1 cellular context compared by ENCODE assay signal in genomic region chr5:6632931-6633468, GRCh38.
TF ChIP-seq lines count a peak whose summit lies in the region.

TSS of gene NSUN2 (minus strand) at chr5:6633044. CDS start at chr5:6632979, 65 bp downstream.
A gene with protein sequence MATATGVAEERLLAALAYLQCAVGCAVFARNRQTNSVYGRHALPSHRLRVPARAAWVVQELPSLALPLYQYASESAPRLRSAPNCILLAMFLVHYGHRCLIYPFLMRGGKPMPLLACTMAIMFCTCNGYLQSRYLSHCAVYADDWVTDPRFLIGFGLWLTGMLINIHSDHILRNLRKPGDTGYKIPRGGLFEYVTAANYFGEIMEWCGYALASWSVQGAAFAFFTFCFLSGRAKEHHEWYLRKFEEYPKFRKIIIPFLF (plus strand): TSS chr5:6633440. CDS start chr5:6633577, 137 bp downstream.

TF ChIP-seq in HEK293, 187 proteins besides CTCF, POLR2A, EP300 and RAD21 (continued from another document and continues in another):
- TF ChIP-seq, protein P1, sequence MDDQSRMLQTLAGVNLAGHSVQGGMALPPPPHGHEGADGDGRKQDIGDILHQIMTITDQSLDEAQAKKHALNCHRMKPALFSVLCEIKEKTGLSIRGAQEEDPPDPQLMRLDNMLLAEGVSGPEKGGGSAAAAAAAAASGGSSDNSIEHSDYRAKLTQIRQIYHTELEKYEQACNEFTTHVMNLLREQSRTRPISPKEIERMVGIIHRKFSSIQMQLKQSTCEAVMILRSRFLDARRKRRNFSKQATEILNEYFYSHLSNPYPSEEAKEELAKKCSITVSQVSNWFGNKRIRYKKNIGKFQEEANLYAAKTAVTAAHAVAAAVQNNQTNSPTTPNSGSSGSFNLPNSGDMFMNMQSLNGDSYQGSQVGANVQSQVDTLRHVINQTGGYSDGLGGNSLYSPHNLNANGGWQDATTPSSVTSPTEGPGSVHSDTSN (CRISPR knock-in tag; IDR thresholded peaks at IDR 0.05), result 0 out of 2 replicates have a peak, but pooled peaks have one; percentile 66
- TF ChIP-seq ZNF548 (tag by site-specific recombination; IDR thresholded peaks at IDR 0.05) (no peak), ZFP37 (tag by site-specific recombination; IDR thresholded peaks at IDR 0.05) (no peak), ZNF2 (tag by site-specific recombination; IDR thresholded peaks at IDR 0.05) (0 out of 2 replicates have a peak, but pooled peaks have one; percentile 22), GLIS2 (tag by site-specific recombination; IDR thresholded peaks at IDR 0.05) (peak; percentile 46), ZNF138 (tag by site-specific recombination; IDR thresholded peaks at IDR 0.05; ENCODE audit: borderline replicate concordance) (no peak), ZNF76 (tag by site-specific recombination; IDR thresholded peaks at IDR 0.05; ENCODE audit: borderline replicate concordance, low read depth) (peak; percentile 67; the same call in 1 of the 2 replicates), YY2 (tag by site-specific recombination; IDR thresholded peaks at IDR 0.05) (peak; percentile 50; the same call in 1 of the 2 replicates), GLIS1 (tag by site-specific recombination; IDR thresholded peaks at IDR 0.05) (peak; percentile 77), ZNF335 (tag by site-specific recombination; conservative IDR thresholded peaks at IDR 0.05) (peak; percentile 100), ZNF544 (tag by site-specific recombination; IDR thresholded peaks at IDR 0.05) (no peak), ZNF221 (tag by site-specific recombination; IDR thresholded peaks at IDR 0.05; ENCODE audit: borderline replicate concordance) (0 out of 2 replicates have a peak, but pooled peaks have one; percentile 4), ZNF785 (tag by site-specific recombination; IDR thresholded peaks at IDR 0.05) (no peak), SP3 (tag by site-specific recombination; IDR thresholded peaks at IDR 0.05) (peak; percentile 90), ZNF518A (tag by site-specific recombination; conservative IDR thresholded peaks at IDR 0.05; ENCODE audit: low read depth) (peak; percentile 90), ZNF768 (tag by site-specific recombination; IDR thresholded peaks at IDR 0.05) (no peak; the same call in 1 of the 2 replicates), YY1 (tag by site-specific recombination; IDR thresholded peaks at IDR 0.05) (peak; percentile 68; the same call in 1 of the 2 replicates), ZNF19 (tag by site-specific recombination; IDR thresholded peaks at IDR 0.05; ENCODE audit: low read depth) (no peak), ZBTB26 (tag by site-specific recombination; optimal IDR thresholded peaks at IDR 0.05) (no peak), AEBP2 (tag by site-specific recombination; IDR thresholded peaks at IDR 0.05; ENCODE audit: borderline replicate concordance) (no peak), ZNF324 (tag by site-specific recombination; IDR thresholded peaks at IDR 0.05) (peak; percentile 87; the same call in 1 of the 2 replicates), KLF9 (tag by site-specific recombination; IDR thresholded peaks at IDR 0.05; ENCODE audit: low read depth) (peak; percentile 88), ZNF350 (tag by site-specific recombination; IDR thresholded peaks at IDR 0.05) (no peak), ZNF843 (tag by site-specific recombination; IDR thresholded peaks at IDR 0.05) (peak; percentile 75; the same call in 1 of the 2 replicates), ZNF629 (tag by site-specific recombination; IDR thresholded peaks at IDR 0.05) (peak; percentile 78), KLF7 (tag by site-specific recombination; IDR thresholded peaks at IDR 0.05; ENCODE audit: borderline replicate concordance) (0 out of 2 replicates have a peak, but pooled peaks have one; percentile 21), KLF10 (tag by site-specific recombination; IDR thresholded peaks at IDR 0.05) (peak; percentile 83)
- TF ChIP-seq, protein P2, sequence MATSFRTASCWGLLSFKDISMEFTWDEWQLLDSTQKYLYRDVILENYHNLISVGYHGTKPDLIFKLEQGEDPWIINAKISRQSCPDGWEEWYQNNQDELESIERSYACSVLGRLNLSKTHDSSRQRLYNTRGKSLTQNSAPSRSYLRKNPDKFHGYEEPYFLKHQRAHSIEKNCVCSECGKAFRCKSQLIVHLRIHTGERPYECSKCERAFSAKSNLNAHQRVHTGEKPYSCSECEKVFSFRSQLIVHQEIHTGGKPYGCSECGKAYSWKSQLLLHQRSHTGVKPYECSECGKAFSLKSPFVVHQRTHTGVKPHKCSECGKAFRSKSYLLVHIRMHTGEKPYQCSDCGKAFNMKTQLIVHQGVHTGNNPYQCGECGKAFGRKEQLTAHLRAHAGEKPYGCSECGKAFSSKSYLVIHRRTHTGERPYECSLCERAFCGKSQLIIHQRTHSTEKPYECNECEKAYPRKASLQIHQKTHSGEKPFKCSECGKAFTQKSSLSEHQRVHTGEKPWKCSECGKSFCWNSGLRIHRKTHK (tag by site-specific recombination; IDR thresholded peaks at IDR 0.05), result no peak
- TF ChIP-seq, protein P3, sequence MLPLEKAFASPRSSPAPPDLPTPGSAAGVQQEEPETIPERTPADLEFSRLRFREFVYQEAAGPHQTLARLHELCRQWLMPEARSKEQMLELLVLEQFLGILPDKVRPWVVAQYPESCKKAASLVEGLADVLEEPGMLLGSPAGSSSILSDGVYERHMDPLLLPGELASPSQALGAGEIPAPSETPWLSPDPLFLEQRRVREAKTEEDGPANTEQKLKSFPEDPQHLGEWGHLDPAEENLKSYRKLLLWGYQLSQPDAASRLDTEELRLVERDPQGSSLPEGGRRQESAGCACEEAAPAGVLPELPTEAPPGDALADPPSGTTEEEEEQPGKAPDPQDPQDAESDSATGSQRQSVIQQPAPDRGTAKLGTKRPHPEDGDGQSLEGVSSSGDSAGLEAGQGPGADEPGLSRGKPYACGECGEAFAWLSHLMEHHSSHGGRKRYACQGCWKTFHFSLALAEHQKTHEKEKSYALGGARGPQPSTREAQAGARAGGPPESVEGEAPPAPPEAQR (tag by site-specific recombination; IDR thresholded peaks at IDR 0.05), result 0 out of 2 replicates have a peak, but pooled peaks have one; percentile 58
- TF ChIP-seq, protein P4, sequence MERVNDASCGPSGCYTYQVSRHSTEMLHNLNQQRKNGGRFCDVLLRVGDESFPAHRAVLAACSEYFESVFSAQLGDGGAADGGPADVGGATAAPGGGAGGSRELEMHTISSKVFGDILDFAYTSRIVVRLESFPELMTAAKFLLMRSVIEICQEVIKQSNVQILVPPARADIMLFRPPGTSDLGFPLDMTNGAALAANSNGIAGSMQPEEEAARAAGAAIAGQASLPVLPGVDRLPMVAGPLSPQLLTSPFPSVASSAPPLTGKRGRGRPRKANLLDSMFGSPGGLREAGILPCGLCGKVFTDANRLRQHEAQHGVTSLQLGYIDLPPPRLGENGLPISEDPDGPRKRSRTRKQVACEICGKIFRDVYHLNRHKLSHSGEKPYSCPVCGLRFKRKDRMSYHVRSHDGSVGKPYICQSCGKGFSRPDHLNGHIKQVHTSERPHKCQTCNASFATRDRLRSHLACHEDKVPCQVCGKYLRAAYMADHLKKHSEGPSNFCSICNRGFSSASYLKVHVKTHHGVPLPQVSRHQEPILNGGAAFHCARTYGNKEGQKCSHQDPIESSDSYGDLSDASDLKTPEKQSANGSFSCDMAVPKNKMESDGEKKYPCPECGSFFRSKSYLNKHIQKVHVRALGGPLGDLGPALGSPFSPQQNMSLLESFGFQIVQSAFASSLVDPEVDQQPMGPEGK (tag by site-specific recombination; IDR thresholded peaks at IDR 0.05), result peak; percentile 75
- TF ChIP-seq, protein P5, sequence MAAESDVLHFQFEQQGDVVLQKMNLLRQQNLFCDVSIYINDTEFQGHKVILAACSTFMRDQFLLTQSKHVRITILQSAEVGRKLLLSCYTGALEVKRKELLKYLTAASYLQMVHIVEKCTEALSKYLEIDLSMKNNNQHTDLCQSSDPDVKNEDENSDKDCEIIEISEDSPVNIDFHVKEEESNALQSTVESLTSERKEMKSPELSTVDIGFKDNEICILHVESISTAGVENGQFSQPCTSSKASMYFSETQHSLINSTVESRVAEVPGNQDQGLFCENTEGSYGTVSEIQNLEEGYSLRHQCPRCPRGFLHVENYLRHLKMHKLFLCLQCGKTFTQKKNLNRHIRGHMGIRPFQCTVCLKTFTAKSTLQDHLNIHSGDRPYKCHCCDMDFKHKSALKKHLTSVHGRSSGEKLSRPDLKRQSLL (tag by site-specific recombination; IDR thresholded peaks at IDR 0.05), result 0 out of 2 replicates have a peak, but pooled peaks have one; percentile 6
- TF ChIP-seq, protein P6, sequence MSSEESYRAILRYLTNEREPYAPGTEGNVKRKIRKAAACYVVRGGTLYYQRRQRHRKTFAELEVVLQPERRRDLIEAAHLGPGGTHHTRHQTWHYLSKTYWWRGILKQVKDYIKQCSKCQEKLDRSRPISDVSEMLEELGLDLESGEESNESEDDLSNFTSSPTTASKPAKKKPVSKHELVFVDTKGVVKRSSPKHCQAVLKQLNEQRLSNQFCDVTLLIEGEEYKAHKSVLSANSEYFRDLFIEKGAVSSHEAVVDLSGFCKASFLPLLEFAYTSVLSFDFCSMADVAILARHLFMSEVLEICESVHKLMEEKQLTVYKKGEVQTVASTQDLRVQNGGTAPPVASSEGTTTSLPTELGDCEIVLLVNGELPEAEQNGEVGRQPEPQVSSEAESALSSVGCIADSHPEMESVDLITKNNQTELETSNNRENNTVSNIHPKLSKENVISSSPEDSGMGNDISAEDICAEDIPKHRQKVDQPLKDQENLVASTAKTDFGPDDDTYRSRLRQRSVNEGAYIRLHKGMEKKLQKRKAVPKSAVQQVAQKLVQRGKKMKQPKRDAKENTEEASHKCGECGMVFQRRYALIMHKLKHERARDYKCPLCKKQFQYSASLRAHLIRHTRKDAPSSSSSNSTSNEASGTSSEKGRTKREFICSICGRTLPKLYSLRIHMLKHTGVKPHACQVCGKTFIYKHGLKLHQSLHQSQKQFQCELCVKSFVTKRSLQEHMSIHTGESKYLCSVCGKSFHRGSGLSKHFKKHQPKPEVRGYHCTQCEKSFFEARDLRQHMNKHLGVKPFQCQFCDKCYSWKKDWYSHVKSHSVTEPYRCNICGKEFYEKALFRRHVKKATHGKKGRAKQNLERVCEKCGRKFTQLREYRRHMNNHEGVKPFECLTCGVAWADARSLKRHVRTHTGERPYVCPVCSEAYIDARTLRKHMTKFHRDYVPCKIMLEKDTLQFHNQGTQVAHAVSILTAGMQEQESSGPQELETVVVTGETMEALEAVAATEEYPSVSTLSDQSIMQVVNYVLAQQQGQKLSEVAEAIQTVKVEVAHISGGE (tag by site-specific recombination; conservative IDR thresholded peaks at IDR 0.05; ENCODE audit: low read depth), result peak; percentile 94
